In genomic region chr16:65837431-65837986, GRCh38 we compare ENCODE assay signal across 18 cellular contexts.
"Had no signal": no experiment of that assay in that cellular context is flagged by ENCODE, and none has a peak within 500 bp of the region (broad histone marks: within the 10 kb centered on the region; RNA-seq: fewer than 3 reads in every experiment).

No MANE protein-coding gene starts in this region.

- H3K9me3 ChIP-seq: body of pancreas, lower lobe of right lung, right lobe of liver, stomach, vagina had no signal

- H3K9ac ChIP-seq: parathyroid adenoma had no signal

- H3K27ac ChIP-seq: body of pancreas, lower lobe of right lung, parathyroid adenoma, right lobe of liver, stomach, vagina had no signal

- DNase-seq: activated CD4-positive, alpha-beta T cell treated with anti-CD3 and anti-CD28 coated beads, Interleukin-2, amount 10 ng/mL, durations not matched to agents 24 days and 14 days; activated CD8-positive, alpha-beta T cell treated with anti-CD3 and anti-CD28 coated beads for 36 hours; activated naive CD4-positive, alpha-beta T cell treated with anti-CD3 and anti-CD28 coated beads for 36 hours; activated T-cell treated with anti-CD3 and anti-CD28 coated beads, Interleukin-2, amount 50 U/mL, for 4 hours; body of pancreas; effector memory CD8-positive, alpha-beta T cell; foreskin fibroblast; glutamatergic neuron; hippocampal formation; left colon; lower lobe of right lung; right lobe of liver; stimulated activated CD4-positive, alpha-beta T cell treated with anti-CD3 and anti-CD28 coated beads, Interleukin-4, amount 100 ng/mL, for 1 hour; stomach; trophoblast cell had no signal

- H3K36me3 ChIP-seq: lower lobe of right lung, right lobe of liver, stomach, vagina had no signal

- H3K4me1 ChIP-seq: body of pancreas, lower lobe of right lung, right lobe of liver, stomach had no signal

- H3K27me3 ChIP-seq: body of pancreas, right lobe of liver, stomach, vagina had no signal

- ATAC-seq: activated CD8-positive, alpha-beta T cell treated with anti-CD3 and anti-CD28 coated beads for 36 hours; activated T-cell treated with anti-CD3 and anti-CD28 coated beads, Interleukin-2, amount 50 U/mL, for 4 hours; body of pancreas; effector memory CD8-positive, alpha-beta T cell; left colon; lower lobe of right lung; right lobe of liver had no signal

- H3K4me3 ChIP-seq: body of pancreas, lower lobe of right lung, right lobe of liver, smooth muscle cell, stomach, vagina had no signal
